In the genomic region with DNA sequence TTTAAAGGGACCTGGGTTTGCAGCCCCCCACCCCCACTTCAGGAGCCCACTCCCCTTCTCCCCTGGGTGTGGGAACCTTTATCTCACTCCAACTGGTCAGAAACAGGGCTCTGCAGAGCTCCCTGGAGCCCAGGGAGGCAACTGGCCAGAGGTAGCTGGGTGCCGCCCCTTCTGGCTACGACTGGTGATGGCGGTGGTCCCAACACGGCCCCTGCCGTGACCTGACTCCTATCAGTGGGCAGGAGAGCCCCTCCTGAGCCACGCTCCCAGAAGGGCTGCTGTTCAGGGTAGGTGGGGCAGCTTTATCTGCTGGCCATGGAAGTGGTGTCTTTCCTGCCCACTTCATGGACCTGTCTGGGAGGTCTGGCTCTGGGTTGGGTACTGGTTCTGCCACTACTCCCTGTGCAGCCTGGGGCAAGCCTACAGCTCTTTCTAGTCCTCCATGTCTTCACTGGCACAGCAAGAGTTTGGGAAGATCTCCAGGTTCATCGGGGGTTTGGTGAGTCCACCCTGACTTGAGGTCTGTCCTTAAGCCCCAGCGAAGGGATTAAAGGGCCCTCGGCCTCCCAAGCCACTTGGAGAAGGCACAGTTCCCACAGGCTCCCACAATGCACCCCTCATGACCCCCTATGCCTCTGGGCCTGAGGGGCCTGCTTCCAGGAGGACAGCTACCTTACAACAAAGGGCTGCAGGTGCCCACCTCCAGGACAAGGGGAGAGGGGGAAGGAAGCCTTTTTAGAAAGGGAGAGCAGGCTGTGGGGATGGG, we compare ENCODE assay signal across 1 cellular context.
TF ChIP-seq lines count a peak whose summit lies in the region.

No MANE protein-coding gene starts in this region.

TF ChIP-seq in HCT116, 20 proteins besides CTCF, POLR2A, EP300 and RAD21 (continued from another document):
- TF ChIP-seq, protein P1, sequence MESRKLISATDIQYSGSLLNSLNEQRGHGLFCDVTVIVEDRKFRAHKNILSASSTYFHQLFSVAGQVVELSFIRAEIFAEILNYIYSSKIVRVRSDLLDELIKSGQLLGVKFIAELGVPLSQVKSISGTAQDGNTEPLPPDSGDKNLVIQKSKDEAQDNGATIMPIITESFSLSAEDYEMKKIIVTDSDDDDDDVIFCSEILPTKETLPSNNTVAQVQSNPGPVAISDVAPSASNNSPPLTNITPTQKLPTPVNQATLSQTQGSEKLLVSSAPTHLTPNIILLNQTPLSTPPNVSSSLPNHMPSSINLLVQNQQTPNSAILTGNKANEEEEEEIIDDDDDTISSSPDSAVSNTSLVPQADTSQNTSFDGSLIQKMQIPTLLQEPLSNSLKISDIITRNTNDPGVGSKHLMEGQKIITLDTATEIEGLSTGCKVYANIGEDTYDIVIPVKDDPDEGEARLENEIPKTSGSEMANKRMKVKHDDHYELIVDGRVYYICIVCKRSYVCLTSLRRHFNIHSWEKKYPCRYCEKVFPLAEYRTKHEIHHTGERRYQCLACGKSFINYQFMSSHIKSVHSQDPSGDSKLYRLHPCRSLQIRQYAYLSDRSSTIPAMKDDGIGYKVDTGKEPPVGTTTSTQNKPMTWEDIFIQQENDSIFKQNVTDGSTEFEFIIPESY (IDR thresholded peaks at IDR 0.05; ENCODE audit: extremely low read depth, insufficient replicate concordance, low read length): no peak
- TF ChIP-seq EGR1 (IDR thresholded peaks at IDR 0.05; ENCODE audit: low read depth): no peak
- no peak for TF ChIP-seq CEBPB (IDR thresholded peaks at IDR 0.05; ENCODE audit: low read depth)
